8 cellular contexts compared by ENCODE assay signal in genomic region chr18:7566587-7567486, GRCh38. TPM values are rescaled to one million over a fixed set of nuclear protein-coding genes. Genes with fewer than 3 reads are reported as not detected.
A peak's percentile ranks its signal among the peaks of the same experiment; 100 is the strongest.
DNase-seq lines count a peak whose midpoint lies in the region; ATAC-seq and TF ChIP-seq lines count a peak whose summit lies in the region.

TSS of gene PTPRM (plus strand) at chr18:7567316. CDS start at chr18:7567819, 503 bp downstream.

- ATAC-seq in HG03558 (IDR thresholded peaks at IDR 0.05; ENCODE audit: extremely low read depth, unreplicated experiment), result peak; percentile 82
- ATAC-seq in heart left ventricle, result peak; percentile 86 to 94 (median 92)

- peaks cover 33% of the 10 kb centered on the region for H3K4me1 Mint-ChIP-seq in osteocyte (ENCODE audit: unreplicated experiment)

- WGBS in heart left ventricle, 4 donors, result 0% methylated on average over 4 to 138 of the region's 138 CpGs
- WGBS in urinary bladder, result under 1% methylated on average over 138 of the region's 138 CpGs

- TF ChIP-seq POLR2A in heart left ventricle (IDR thresholded peaks at IDR 0.05), result peak; percentile 21 to 89

- H3K4me1 ChIP-seq in SJCRH30 (no peaks in the 10 kb centered on the region), heart left ventricle (peaks cover 0 to 50% (median 36%) of the 10 kb centered on the region in 12 donors), urinary bladder (ENCODE audit: insufficient read depth) (no peaks in the 10 kb centered on the region)

- peak within 1 kb of the TSS; percentile 54 for H3K27ac ChIP-seq in SJCRH30
- peak within 1 kb of the TSS; percentile 95 to 100 (median 99) for H3K27ac ChIP-seq in heart left ventricle
- peak within 1 kb of the TSS; percentile 91 for H3K27ac ChIP-seq in urinary bladder (ENCODE audit: low read depth)

- H3K27me3 Mint-ChIP-seq in osteocyte (ENCODE audit: unreplicated experiment), result no peaks in the 10 kb centered on the region

- H3K27ac Mint-ChIP-seq in osteocyte (ENCODE audit: unreplicated experiment), result peak within 1 kb of the TSS; percentile 94

- H3K9me3 ChIP-seq in SJCRH30 (replicated peaks), result no peaks in the 10 kb centered on the region
- no peaks in the 10 kb centered on the region for H3K9me3 ChIP-seq in heart left ventricle

- H3K27me3 ChIP-seq in SJCRH30 (no peaks in the 10 kb centered on the region), heart left ventricle (peaks cover 0 to 32% (median 0%) of the 10 kb centered on the region in 9 donors)

- H3K4me3 ChIP-seq in SJCRH30 (peak within 1 kb of the TSS; percentile 84), heart left ventricle (peak within 1 kb of the TSS; percentile 59 to 99 (median 92)), urinary bladder (ENCODE audit: low read depth, low read length) (peak within 1 kb of the TSS; percentile 91)

- intact Hi-C loops in heart left ventricle (cut with DNase I), result loop anchor here in 9 of 10 donors (1.0 to 10.0 kb wide), 20 partner anchors 40 to 915 kb away; no protein-coding TSS in a partner anchor

- no peaks in the 10 kb centered on the region for H3K36me3 Mint-ChIP-seq in osteocyte (ENCODE audit: unreplicated experiment)

- no peaks in the 10 kb centered on the region for H3K9me3 Mint-ChIP-seq in osteocyte (ENCODE audit: unreplicated experiment)

- TF ChIP-seq CTCF in GM20000 (IDR thresholded peaks at IDR 0.05; ENCODE audit: extremely low read depth, missing control alignments) (peak; percentile 43), heart left ventricle (IDR thresholded peaks at IDR 0.05) (peak in 8 of 12 donors; percentile 32 to 86 (median 54)), osteocyte (IDR thresholded peaks at IDR 0.05) (peak; percentile 48)

- H3K36me3 ChIP-seq in SJCRH30, result no peaks in the 10 kb centered on the region
- H3K36me3 ChIP-seq in heart left ventricle, result no peaks in the 10 kb centered on the region
- H3K36me3 ChIP-seq in urinary bladder (ENCODE audit: insufficient read depth), result no peaks in the 10 kb centered on the region

- peak within 1 kb of the TSS; percentile 83 for H3K4me3 Mint-ChIP-seq in osteocyte (ENCODE audit: unreplicated experiment)

- DNase-seq in COLO829 (ENCODE audit: low spot score) (peak; percentile 28), GM20000 (ENCODE audit: low spot score) (peak; percentile 89), SJCRH30 (peak; percentile 56 to 71), anterior cingulate cortex (lab: John Stamatoyannopoulos, UW) (peak in 56 of 58 donors; percentile 19 to 86 (median 74)), heart left ventricle (peak; percentile 93 to 96 (median 95)), osteocyte (ENCODE audit: extremely low spot score, unreplicated experiment) (peak; percentile 94)

RNA-seq across cellular contexts. Expression of gene PTPRM, which starts in this region (rescaled TPM):
- 10.1 and 11.0 TPM in 2 replicates for total RNA-seq in SJCRH30 (2014; rRNA removed; shearing (Covaris generic))
- 100 to 1,000 TPM; 103 to 186 (median 132) TPM for total RNA-seq in heart left ventricle
- polyA plus RNA-seq in heart left ventricle, result 10 to 100 TPM; 93.8 to 98.8 TPM
- total RNA-seq in osteocyte, result 105 and 117 TPM in 2 replicates
- 112 TPM for total RNA-seq in urinary bladder
- polyA plus RNA-seq in urinary bladder, result 60.9 TPM

Comparison
In these comparisons a context has a peak if more than half of its experiments do, and no peak if none do; other contexts are left out.
1. Peak in every context shown above with its lines: DNase-seq, ATAC-seq, H3K4me3 ChIP-seq and H3K27ac ChIP-seq.
2. DNase-seq: peak in every context shown above with its lines; median percentile 95 in heart left ventricle; 94 in osteocyte; 89 in GM20000; 74 in anterior cingulate cortex; 64 in SJCRH30; 28 in COLO829.